In genomic region chr7:140416560-140416959, GRCh38 we compare ENCODE assay signal across 15 cellular contexts. TPM values are rescaled to one million over a fixed set of nuclear protein-coding genes. Genes with fewer than 3 reads are reported as not detected.
DNase-seq lines count a peak whose midpoint lies in the region; ATAC-seq, FAIRE-seq and TF ChIP-seq lines count a peak whose summit lies in the region.
"Had no signal": no experiment of that assay in that cellular context is flagged by ENCODE, and none has a peak within 500 bp of the region (broad histone marks: within the 10 kb centered on the region; RNA-seq: fewer than 3 reads in every experiment).

No MANE protein-coding gene starts in this region.

- peak overlapping the region; percentile 41 for H3K27ac Mint-ChIP-seq in activated CD4-positive, alpha-beta T cell treated with anti-CD3 and anti-CD28 coated beads, Interleukin-2, amount 10 ng/mL, durations not matched to agents 24 days and 14 days
- H3K27ac Mint-ChIP-seq in activated naive CD4-positive, alpha-beta T cell treated with anti-CD3 and anti-CD28 coated beads, Interleukin-2, amount 50 U/mL, for 72 hours: peak overlapping the region in 1 of 2 donors; percentile 55
- H3K27ac Mint-ChIP-seq: CD4-positive, alpha-beta T cell; T-cell had no signal

- H3K4me3 ChIP-seq in K562: no peak overlapping the region
- H3K4me3 ChIP-seq in small intestine (ENCODE audit: low read depth in 1 of 2, low read length in 2 of 2): no peak overlapping the region

- H3K9ac ChIP-seq in K562 (ENCODE audit: insufficient read depth in 1 of 2, low read depth in 2 of 2, low read length in 2 of 2): no peak overlapping the region

- H3K36me3 Mint-ChIP-seq in activated CD4-positive, alpha-beta T cell treated with anti-CD3 and anti-CD28 coated beads, Interleukin-2, amount 10 ng/mL, durations not matched to agents 24 days and 14 days (ENCODE audit: low read depth): peaks cover 36% of the 10 kb centered on the region
- no peaks in the 10 kb centered on the region for H3K36me3 Mint-ChIP-seq in activated naive CD4-positive, alpha-beta T cell treated with anti-CD3 and anti-CD28 coated beads, Interleukin-2, amount 50 U/mL, for 72 hours

- intact Hi-C loops in activated CD4-positive, alpha-beta T cell treated with anti-CD3 and anti-CD28 coated beads, Interleukin-2, amount 10 ng/mL, durations not matched to agents 24 days and 14 days (cut with micrococcal nuclease): no loop called here
- intact Hi-C loops in K562 (cut with micrococcal nuclease): no loop called here

- POLR2A ChIA-PET in K562 (lab: Yijun Ruan, JAX): interaction anchor here (0.5 to 1.4 kb wide), 5 partner anchors 10 to 175 kb away, joined by 3 to 5 read pairs (median 3); partner anchors contain the start of gene SLC37A3

- TF ChIP-seq EP300 in K562 (IDR thresholded peaks at IDR 0.05; ENCODE audit: low read length): no peak

- no peaks in the 10 kb centered on the region for H3K9me1 ChIP-seq in K562 (ENCODE audit: control insufficient read depth, insufficient read depth, low read length)

- peaks cover 21% of the 10 kb centered on the region for H3K4me1 Mint-ChIP-seq in activated CD4-positive, alpha-beta T cell treated with anti-CD3 and anti-CD28 coated beads, Interleukin-2, amount 10 ng/mL, durations not matched to agents 24 days and 14 days

- H3K27me3 ChIP-seq in K562 (ENCODE audit: control insufficient read depth in 2 of 2, insufficient read depth in 2 of 2, low read length in 2 of 2) (peaks cover 26 to 66% of the 10 kb centered on the region in 2 experiments; a peak in 4 of 5 replicates), small intestine (ENCODE audit: control insufficient read depth in 2 of 2, insufficient read depth in 2 of 2, low read length in 2 of 2) (no peaks in the 10 kb centered on the region)

- H3K9me3 ChIP-seq in K562 (replicated peaks; ENCODE audit: control insufficient read depth, insufficient read depth, low read depth, low read length): no peaks in the 10 kb centered on the region
- H3K9me3 ChIP-seq in small intestine (ENCODE audit: control insufficient read depth, low read depth): no peaks in the 10 kb centered on the region

- no peak for TF ChIP-seq POLR2A in K562 (conservative IDR thresholded peaks at IDR 0.05)

- no peak overlapping the region for H3K4me2 ChIP-seq in K562 (ENCODE audit: insufficient read depth, low read length)

- no peaks in the 10 kb centered on the region for H3K27me3 Mint-ChIP-seq in activated CD4-positive, alpha-beta T cell treated with anti-CD3 and anti-CD28 coated beads, Interleukin-2, amount 10 ng/mL, durations not matched to agents 24 days and 14 days
- H3K27me3 Mint-ChIP-seq: CD4-positive, alpha-beta T cell; T-cell had no signal

- TF ChIP-seq RAD21 in K562 (CRISPR knock-in tag; conservative IDR thresholded peaks at IDR 0.05 in 1 of 2, IDR thresholded peaks at IDR 0.05 in 1 of 2): no peak

- BruUV-seq in K562 (replicated peaks; lab: Mats Ljungman, UMichigan): no TSS peak

- WGBS in K562 (ENCODE audit: insufficient coverage, low coverage, missing lambda C conversion rate): 5% methylated on average over 8 of the region's 8 CpGs
- WGBS in small intestine, 3 donors: 17 to 71% (median 41%) methylated on average over 8 of the region's 8 CpGs

- DNase-seq in activated CD4-positive, alpha-beta T cell treated with anti-CD3 and anti-CD28 coated beads, Interleukin-2, amount 10 ng/mL, durations not matched to agents 24 days and 14 days: no peak
- DNase-seq in activated CD4-positive, alpha-beta T cell treated with anti-CD3 and anti-CD28 coated beads for 4 hours: no peak
- DNase-seq in NCI-H510A (lab: John Stamatoyannopoulos, UW) (peak; percentile 18), K562 (ENCODE audit: extremely low read depth in 1 of 4, low spot score in 3 of 4) (peak in 2 of 4 experiments; percentile 10 to 12), small intestine (peak; percentile 42), NOMO-1 treated with DMSO at 0.1 percent for 48 hours (lab: John Stamatoyannopoulos, UW; ENCODE audit: unreplicated experiment) (no peak)
- no peak for DNase-seq in activated naive CD4-positive, alpha-beta T cell treated with anti-CD3 and anti-CD28 coated beads, Interleukin-2, amount 50 U/mL, for 72 hours (ENCODE audit: low spot score in 2 of 2)
- DNase-seq: CD4-positive, alpha-beta T cell; H9; NCI-H1436; NCI-H2107; NCI-H345; T-cell had no signal

- no peaks in the 10 kb centered on the region for H3K36me3 ChIP-seq in K562 (ENCODE audit: control insufficient read depth, insufficient read depth, low read length)
- H3K36me3 ChIP-seq in small intestine (ENCODE audit: control insufficient read depth in 2 of 2, insufficient read depth in 2 of 2, low read length in 2 of 2): no peaks in the 10 kb centered on the region

- H3K4me1 ChIP-seq in K562 (replicated peaks in 1 of 2; ENCODE audit: control insufficient read depth in 2 of 2, insufficient read depth in 2 of 2, low read length in 2 of 2) (peaks cover 0 to 8% of the 10 kb centered on the region in 2 experiments; a peak in 2 of 5 replicates), small intestine (ENCODE audit: control insufficient read depth in 2 of 2, insufficient read depth in 1 of 2, low read depth in 1 of 2, low read length in 1 of 2) (no peaks in the 10 kb centered on the region)

- H3K79me2 ChIP-seq in K562 (ENCODE audit: control insufficient read depth, insufficient read depth, low read length): no peaks in the 10 kb centered on the region

- TF ChIP-seq CTCF in K562 (IDR thresholded peaks at IDR 0.05 in 2 of 3, conservative IDR thresholded peaks at IDR 0.05 in 1 of 3; ENCODE audit: insufficient read depth in 2 of 3, low read depth in 1 of 3, low read length in 3 of 3): no peak

- H3K9me3 Mint-ChIP-seq in activated CD4-positive, alpha-beta T cell treated with anti-CD3 and anti-CD28 coated beads, Interleukin-2, amount 10 ng/mL, durations not matched to agents 24 days and 14 days: no peaks in the 10 kb centered on the region
- H3K9me3 Mint-ChIP-seq in activated naive CD4-positive, alpha-beta T cell treated with anti-CD3 and anti-CD28 coated beads, Interleukin-2, amount 50 U/mL, for 72 hours: no peaks in the 10 kb centered on the region
- H3K9me3 Mint-ChIP-seq: CD4-positive, alpha-beta T cell; H9; IgD-negative memory B cell; T-cell had no signal

- H3K27ac ChIP-seq in K562 (ENCODE audit: extremely low read depth, low read depth, low read length) (no peak overlapping the region), small intestine (ENCODE audit: low read depth in 1 of 2, low read length in 1 of 2) (no peak overlapping the region)

- ATAC-seq in K562: peak; percentile 33; the same call in 1 of the 3 replicates
- no peak for ATAC-seq in HG02642 (IDR thresholded peaks at IDR 0.05; ENCODE audit: poor library complexity, unreplicated experiment)
- ATAC-seq in activated naive CD4-positive, alpha-beta T cell treated with anti-CD3 and anti-CD28 coated beads, Interleukin-2, amount 50 U/mL, for 72 hours: no peak
- ATAC-seq: T-cell had no signal

- no peak overlapping the region for H3K4me3 Mint-ChIP-seq in activated CD4-positive, alpha-beta T cell treated with anti-CD3 and anti-CD28 coated beads, Interleukin-2, amount 10 ng/mL, durations not matched to agents 24 days and 14 days
- H3K4me3 Mint-ChIP-seq: CD4-positive, alpha-beta T cell; H9; IgD-negative memory B cell; T-cell had no signal

- FAIRE-seq in K562 (lab: Jason Lieb, UNC) (no peak), small intestine (lab: Jason Lieb, UNC) (no peak)

- H2AFZ ChIP-seq in K562 (ENCODE audit: low read depth, low read length): no peak overlapping the region

- CTCF ChIA-PET in K562 (lab: Yijun Ruan, JAX; ENCODE audit: low intra/inter-chr PET ratio): no interaction called here

- in situ Hi-C loops in K562 (cut with MboI): no loop called here

- H4K20me1 ChIP-seq in K562 (replicated peaks; ENCODE audit: control insufficient read depth, insufficient read depth, low read length): 0 out of 2 replicates have a peak, but pooled peaks cover 3% of the 10 kb centered on the region

RNA-seq across cellular contexts. Expression of gene RAB19, which starts 12.7 kb away (rescaled TPM):
- total RNA-seq in activated CD4-positive, alpha-beta T cell treated with anti-CD3 and anti-CD28 coated beads, Interleukin-2, amount 10 ng/mL, durations not matched to agents 24 days and 14 days: 23.0 and 24.4 TPM in 2 replicates
- not detected in 2 replicates for total RNA-seq in K562 (2011; cell fraction: chromatin; rRNA removed; ENCODE audit: low replicate concordance)
- total RNA-seq in K562 (2011; cell fraction: nucleolus; rRNA removed): not detected in 2 replicates
- total RNA-seq in K562 (2011; cell fraction: nucleoplasm; rRNA removed): not detected in 2 replicates
- total RNA-seq in K562 (2014; rRNA removed) (not detected in 2 replicates), K562 (2014; rRNA removed; fragmentation: Illumina TruSeq; extraction: Trizol) (not detected in 2 replicates), K562 (2015; rRNA removed; fragmentation: Illumina TruSeq; extraction: Trizol) (not detected in 2 replicates), K562 (2021) (0.31 TPM in 1 of 2 replicates, not detected in the other)
- polyA plus RNA-seq in K562 (2011; rRNA removed) (0.14 TPM in 1 of 2 replicates, not detected in the other), K562 (2014; fragmentation: Illumina TruSeq; extraction: Trizol) (not detected in 2 replicates), K562 (2014; fragmentation: Nextera tagmentation; extraction: Ambion mirVana) (not detected), K562 (2014; rRNA removed) (not detected in 2 replicates), small intestine (1 to 10 TPM in 2 of 3 donors, not detected in 1; 2.2 to 4.9 TPM)
- polyA plus RNA-seq in K562 (2011; cell fraction: cytosol; rRNA removed): not detected in 2 replicates
- polyA plus RNA-seq in K562 (2011; cell fraction: nucleus; rRNA removed): not detected in 2 replicates
- polyA plus RNA-seq in K562 (2012): not detected in 2 replicates
- polyA minus RNA-seq in K562 (2011; rRNA and poly(A)+ RNA removed): not detected in 2 replicates
- polyA minus RNA-seq in K562 (2011; cell fraction: cytosol; rRNA and poly(A)+ RNA removed): not detected in 2 replicates
- not detected in 2 replicates for polyA minus RNA-seq in K562 (2011; cell fraction: nucleus; rRNA and poly(A)+ RNA removed)
- 1 to 10 TPM; 5.0 to 9.1 TPM for total RNA-seq in activated naive CD4-positive, alpha-beta T cell treated with anti-CD3 and anti-CD28 coated beads, Interleukin-2, amount 50 U/mL, for 72 hours

RNA-seq across cellular contexts. Expression of gene SLC37A3, which starts 18.2 kb away (rescaled TPM):
- 162 and 167 TPM in 2 replicates for total RNA-seq in activated CD4-positive, alpha-beta T cell treated with anti-CD3 and anti-CD28 coated beads, Interleukin-2, amount 10 ng/mL, durations not matched to agents 24 days and 14 days
- 240 and 339 TPM in 2 replicates for total RNA-seq in K562 (2011; cell fraction: chromatin; rRNA removed; ENCODE audit: low replicate concordance)
- total RNA-seq in K562 (2011; cell fraction: nucleolus; rRNA removed): 136 TPM in 2 replicates
- 241 and 294 TPM in 2 replicates for total RNA-seq in K562 (2011; cell fraction: nucleoplasm; rRNA removed)
- total RNA-seq in K562 (2014; rRNA removed): 16.4 and 18.5 TPM in 2 replicates
- 26.3 and 28.1 TPM in 2 replicates for total RNA-seq in K562 (2014; rRNA removed; fragmentation: Illumina TruSeq; extraction: Trizol)
- total RNA-seq in K562 (2015; rRNA removed; fragmentation: Illumina TruSeq; extraction: Trizol): 26.1 and 26.8 TPM in 2 replicates
- total RNA-seq in K562 (2021): 26.8 and 28.8 TPM in 2 replicates
- 59.1 and 72.5 TPM in 2 replicates for polyA plus RNA-seq in K562 (2011; rRNA removed)
- 29.7 and 73.8 TPM in 2 replicates for polyA plus RNA-seq in K562 (2011; cell fraction: cytosol; rRNA removed)
- 141 and 221 TPM in 2 replicates for polyA plus RNA-seq in K562 (2011; cell fraction: nucleus; rRNA removed)
- polyA plus RNA-seq in K562 (2012): 15.6 and 24.5 TPM in 2 replicates
- 28.6 and 31.2 TPM in 2 replicates for polyA plus RNA-seq in K562 (2014; fragmentation: Illumina TruSeq; extraction: Trizol)
- polyA plus RNA-seq in K562 (2014; fragmentation: Nextera tagmentation; extraction: Ambion mirVana): 10 to 100 TPM; 11.7 to 14.7 TPM
- 26.0 and 28.8 TPM in 2 replicates for polyA plus RNA-seq in K562 (2014; rRNA removed)
- 123 and 151 TPM in 2 replicates for polyA minus RNA-seq in K562 (2011; rRNA and poly(A)+ RNA removed)
- 22.1 and 24.2 TPM in 2 replicates for polyA minus RNA-seq in K562 (2011; cell fraction: cytosol; rRNA and poly(A)+ RNA removed)
- polyA minus RNA-seq in K562 (2011; cell fraction: nucleus; rRNA and poly(A)+ RNA removed): 72.0 and 137 TPM in 2 replicates
- polyA plus RNA-seq in small intestine: 10 to 100 TPM; 14.1 to 18.4 (median 17.1) TPM
- 10 to 100 TPM; 55.6 to 57.8 TPM for total RNA-seq in activated naive CD4-positive, alpha-beta T cell treated with anti-CD3 and anti-CD28 coated beads, Interleukin-2, amount 50 U/mL, for 72 hours

Comparison
In these comparisons a context has a peak if more than half of its experiments do, and no peak if none do; other contexts are left out.
1. DNase-seq: peak in NCI-H510A (single experiment) and small intestine (single experiment); none in activated CD4-positive, alpha-beta T cell treated with anti-CD3 and anti-CD28 coated beads, Interleukin-2, amount 10 ng/mL, durations not matched to agents 24 days and 14 days (single experiment), activated CD4-positive, alpha-beta T cell treated with anti-CD3 and anti-CD28 coated beads for 4 hours (0 of 2), NOMO-1 treated with DMSO at 0.1 percent for 48 hours (single experiment) and activated naive CD4-positive, alpha-beta T cell treated with anti-CD3 and anti-CD28 coated beads, Interleukin-2, amount 50 U/mL, for 72 hours (0 of 2).